In genomic region chr12:70637286-70637685, GRCh38 we compare ENCODE assay signal across 14 cellular contexts. TPM values are rescaled to one million over a fixed set of nuclear protein-coding genes. Genes with fewer than 3 reads are reported as not detected.
DNase-seq lines count a peak whose midpoint lies in the region; ATAC-seq, FAIRE-seq and TF ChIP-seq lines count a peak whose summit lies in the region.
"Had no signal": no experiment of that assay in that cellular context is flagged by ENCODE, and none has a peak within 500 bp of the region (broad histone marks: within the 10 kb centered on the region; RNA-seq: fewer than 3 reads in every experiment).

Gene PTPRB, minus strand, starts transcription at chr12:70637429. Its CDS starts 34 bp downstream, at chr12:70637395.

- no peak within 1 kb of the TSS for H2AFZ ChIP-seq in PC-3 (ENCODE audit: low read length)
- peak within 1 kb of the TSS; percentile 43 for H2AFZ ChIP-seq in endothelial cell of umbilical vein (ENCODE audit: low read depth, low read length)

- H3K4me3 ChIP-seq in PC-3 (ENCODE audit: low read length) (no peak within 1 kb of the TSS), endothelial cell of umbilical vein (replicated peaks in 1 of 3; ENCODE audit: insufficient read depth in 1 of 3, low read depth in 1 of 3, low read length in 3 of 3) (peak within 1 kb of the TSS; percentile 63 to 100 (median 99)), lung (peak within 1 kb of the TSS; percentile 24), stomach (peak within 1 kb of the TSS in 3 of 4 donors; percentile 4 to 9 (median 6))

- H3F3A ChIP-seq in PC-3 (ENCODE audit: low read length, unreplicated experiment): no peaks in the 10 kb centered on the region

- CTCF ChIA-PET in PC-3 (lab: Charles Lee): no interaction called here
- CTCF ChIA-PET in endothelial cell of umbilical vein (lab: Charles Lee): interaction anchor here (1.3 to 2.7 kb wide), 6 partner anchors 12 to 82 kb away, joined by 4 to 23 read pairs (median 10); no protein-coding TSS in a partner anchor

- no peak for TF ChIP-seq EP300 in stomach (IDR thresholded peaks at IDR 0.05)

- H3K27ac ChIP-seq in PC-3 (ENCODE audit: low read length) (peak within 1 kb of the TSS; percentile 80), endothelial cell of umbilical vein (ENCODE audit: insufficient read depth, low read depth, low read length) (peak within 1 kb of the TSS; percentile 100), lung (ENCODE audit: low read depth in 1 of 2, low read length in 1 of 2) (peak within 1 kb of the TSS; percentile 83 to 88), stomach (peak within 1 kb of the TSS in 4 of 5 donors; percentile 23 to 50 (median 37))

- peak; percentile 72 for FAIRE-seq in endothelial cell of umbilical vein (lab: Jason Lieb, UNC)

- no peaks in the 10 kb centered on the region for H3K9me1 ChIP-seq in endothelial cell of umbilical vein (replicated peaks; ENCODE audit: control insufficient read depth, extremely low read depth, insufficient read depth, low read length)

- TF ChIP-seq CTCF in PC-3 (conservative IDR thresholded peaks at IDR 0.05; ENCODE audit: low read depth, low read length) (no peak), endothelial cell of umbilical vein (IDR thresholded peaks at IDR 0.05; ENCODE audit: extremely low read depth in 1 of 2, insufficient read depth in 1 of 2, low read depth in 1 of 2, low read length in 2 of 2) (no peak), lung (IDR thresholded peaks at IDR 0.05; ENCODE audit: control extremely low read depth, extremely low read depth) (no peak), stomach (IDR thresholded peaks at IDR 0.05) (no peak)

- peak within 1 kb of the TSS; percentile 22; the same call in 1 of the 2 replicates for H3K9ac ChIP-seq in PC-3 (ENCODE audit: low read length)
- H3K9ac ChIP-seq in endothelial cell of umbilical vein (replicated peaks; ENCODE audit: extremely low read depth, insufficient read depth, low read length): peak within 1 kb of the TSS; percentile 100

- no peaks in the 10 kb centered on the region for H3K27me3 ChIP-seq in PC-3 (ENCODE audit: low read length)
- H3K27me3 ChIP-seq in endothelial cell of umbilical vein (ENCODE audit: control insufficient read depth in 2 of 2, insufficient read depth in 2 of 2, low read length in 2 of 2): no peaks in the 10 kb centered on the region
- no peaks in the 10 kb centered on the region for H3K27me3 ChIP-seq in lung (ENCODE audit: control insufficient read depth, insufficient read depth)
- H3K27me3 ChIP-seq in stomach: peaks cover 0 to 5% (median 0%) of the 10 kb centered on the region in 3 donors

- 35 to 39% methylated on average over 3 of the region's 3 CpGs for WGBS in lung, 2 donors
- 57 to 73% (median 58%) methylated on average over 3 of the region's 3 CpGs for WGBS in stomach, 5 donors

- no peaks in the 10 kb centered on the region for H4K20me1 ChIP-seq in PC-3 (ENCODE audit: low read length)
- no peaks in the 10 kb centered on the region for H4K20me1 ChIP-seq in endothelial cell of umbilical vein (replicated peaks; ENCODE audit: control insufficient read depth, extremely low read depth, insufficient read depth, low read length)

- DNase-seq in PC-3 (no peak), endothelial cell of umbilical vein (ENCODE audit: low read depth, low spot score) (peak; percentile 85), lung (ENCODE audit: low spot score) (no peak), stomach (no peak), A172 (ENCODE audit: low spot score) (no peak), NCI-H2029 treated with DMSO at 0.1 percent for 48 hours (lab: John Stamatoyannopoulos, UW) (no peak), SHP77 (lab: John Stamatoyannopoulos, UW) (no peak)
- DNase-seq: activated CD4-positive, alpha-beta T cell treated with anti-CD3 and anti-CD28 coated beads for 48 hours; activated T-cell treated with anti-CD3 and anti-CD28 coated beads for 4 hours; amygdala; NCI-H1417 treated with DMSO at 0.1 percent for 48 hours; NCI-H524 treated with DMSO at 0.1 percent for 48 hours; retina had no signal

- peaks cover 47% of the 10 kb centered on the region for H3K4me1 ChIP-seq in PC-3 (ENCODE audit: insufficient read depth, low read length)
- H3K4me1 ChIP-seq in endothelial cell of umbilical vein (ENCODE audit: control insufficient read depth, extremely low read depth, insufficient read depth, low read length): peaks cover 52% of the 10 kb centered on the region
- peaks cover 0 to 7% of the 10 kb centered on the region in 2 donors for H3K4me1 ChIP-seq in lung (ENCODE audit: control insufficient read depth in 2 of 2, insufficient read depth in 2 of 2, low read length in 2 of 2)
- no peaks in the 10 kb centered on the region for H3K4me1 ChIP-seq in stomach

- ATAC-seq in PC-3 (no peak), lung (ENCODE audit: insufficient read depth, low FRiP score) (no peak), GM19452 (IDR thresholded peaks at IDR 0.05; ENCODE audit: unreplicated experiment) (no peak)

- H3K9me2 ChIP-seq in PC-3 (replicated peaks; ENCODE audit: low read length): no peaks in the 10 kb centered on the region

- TF ChIP-seq POLR2A in endothelial cell of umbilical vein (IDR thresholded peaks at IDR 0.05; ENCODE audit: low read depth, low read length) (peak; percentile 45), stomach (IDR thresholded peaks at IDR 0.05) (no peak)

- H3K36me3 ChIP-seq in PC-3 (ENCODE audit: low read depth, low read length) (no peaks in the 10 kb centered on the region), endothelial cell of umbilical vein (ENCODE audit: control insufficient read depth in 2 of 2, extremely low read depth in 1 of 2, insufficient read depth in 2 of 2, low read length in 2 of 2) (peaks cover 1 to 22% of the 10 kb centered on the region in 2 experiments), lung (ENCODE audit: control insufficient read depth in 2 of 2, insufficient read depth in 2 of 2, low read length in 2 of 2) (no peaks in the 10 kb centered on the region), stomach (no peaks in the 10 kb centered on the region)

- no peaks in the 10 kb centered on the region for H3K79me2 ChIP-seq in PC-3 (ENCODE audit: low read length)
- peaks cover 53% of the 10 kb centered on the region for H3K79me2 ChIP-seq in endothelial cell of umbilical vein (ENCODE audit: control insufficient read depth, insufficient read depth, low read length)

- dilution Hi-C loops in endothelial cell of umbilical vein (cut with MboI; ENCODE audit: extremely low pct_ligation_motif_present, low sequenced_read_pairs): no loop called here

- BruUV-seq in PC-3 (replicated peaks; lab: Mats Ljungman, UMichigan): no TSS peak
- BruUV-seq in endothelial cell of umbilical vein (replicated peaks; lab: Mats Ljungman, UMichigan): no TSS peak

- H3K9me3 ChIP-seq in PC-3 (ENCODE audit: low read length) (no peaks in the 10 kb centered on the region), endothelial cell of umbilical vein (replicated peaks; ENCODE audit: control insufficient read depth, insufficient read depth, low read length) (no peaks in the 10 kb centered on the region), lung (ENCODE audit: control insufficient read depth in 2 of 2, insufficient read depth in 1 of 2, low read length in 1 of 2) (no peaks in the 10 kb centered on the region), stomach (no peaks in the 10 kb centered on the region)

- POLR2A ChIA-PET in PC-3 (lab: Charles Lee; ENCODE audit: unreplicated experiment): no interaction called here
- POLR2A ChIA-PET in endothelial cell of umbilical vein (lab: Charles Lee): no interaction called here

- H3K4me2 ChIP-seq in PC-3 (ENCODE audit: low read length) (peak within 1 kb of the TSS; percentile 55), endothelial cell of umbilical vein (ENCODE audit: insufficient read depth, low read length) (peak within 1 kb of the TSS; percentile 60)

- intact Hi-C loops in PC-3 (cut with micrococcal nuclease) (no loop called here), endothelial cell of umbilical vein (cut with micrococcal nuclease) (loop anchor here (1.0 to 2.0 kb wide), 8 partner anchors 8 to 82 kb away; no protein-coding TSS in a partner anchor), stomach (cut with DNase I; ENCODE audit: low total_unique reads) (no loop called here)

TF ChIP-seq in endothelial cell of umbilical vein, 7 proteins besides CTCF, POLR2A, EP300 and RAD21:
- TF ChIP-seq EZH2 (IDR thresholded peaks at IDR 0.05; ENCODE audit: borderline replicate concordance, low read depth, low read length, severe bottlenecking) (no peak), FOS (IDR thresholded peaks at IDR 0.05; ENCODE audit: borderline replicate concordance, insufficient read depth, low read length) (peak; percentile 67), GATA2 (IDR thresholded peaks at IDR 0.05; ENCODE audit: insufficient read depth, insufficient read length, low read depth, low read length) (peak; percentile 54), JUN (IDR thresholded peaks at IDR 0.05; ENCODE audit: borderline replicate concordance, insufficient read depth, insufficient read length, low read depth) (peak; percentile 60), MAX (IDR thresholded peaks at IDR 0.05; ENCODE audit: insufficient read depth, insufficient read length) (no peak), POLR2AphosphoS5 (IDR thresholded peaks at IDR 0.05; ENCODE audit: insufficient read depth, low read depth, low read length) (peak; percentile 51), MYC (IDR thresholded peaks at IDR 0.05; ENCODE audit: low read depth, low read length) (no peak)

RNA-seq across cellular contexts. Expression of gene PTPRB, which starts in this region (rescaled TPM):
- total RNA-seq in PC-3 (2014; rRNA removed) (0.46 and 0.66 TPM in 2 replicates), endothelial cell of umbilical vein (150 and 151 TPM in 2 replicates), lung (10 to 100 TPM; 71.2 to 93.6 TPM), stomach (10 to 100 TPM in 4 of 5 donors, 1 to 10 TPM in 1; 8.0 to 51.2 (median 16.9) TPM)
- polyA plus RNA-seq in endothelial cell of umbilical vein (64.1 and 66.4 TPM in 2 replicates), lung (10 to 100 TPM; 15.5 to 24.5 TPM), stomach (1 to 10 TPM; 1.2 to 1.8 (median 1.3) TPM)
- polyA plus RNA-seq in endothelial cell of umbilical vein (2011; cell fraction: cytosol; rRNA removed): 46.2 and 51.4 TPM in 2 replicates
- 231 and 235 TPM in 2 replicates for polyA plus RNA-seq in endothelial cell of umbilical vein (2011; cell fraction: nucleus; rRNA removed)
- polyA plus RNA-seq in endothelial cell of umbilical vein (2012): 45.3 and 57.4 TPM in 2 replicates
- polyA minus RNA-seq in endothelial cell of umbilical vein: 454 and 506 TPM in 2 replicates
- polyA minus RNA-seq in endothelial cell of umbilical vein (2011; cell fraction: cytosol; rRNA and poly(A)+ RNA removed): 0.82 TPM
- 485 and 688 TPM in 2 replicates for polyA minus RNA-seq in endothelial cell of umbilical vein (2011; cell fraction: nucleus; rRNA and poly(A)+ RNA removed)
- 2.3 and 3.5 TPM in 2 replicates for total RNA-seq in A172 (2014; rRNA removed; shearing (Covaris generic))

Comparison
In these comparisons a context has a peak if more than half of its experiments do, and no peak if none do; other contexts are left out.
1. RNA of gene PTPRB (polyA plus RNA-seq): 45.3 to 235 TPM in endothelial cell of umbilical vein and 15.5 to 24.5 TPM in lung; 1.2 to 1.8 TPM in stomach; every median in the first group is over 4 times any median in the second.
2. H3K27ac ChIP-seq: peak in every context shown above with its lines; median percentile 100 in endothelial cell of umbilical vein; 86 in lung; 80 in PC-3; 37 in stomach.